12 cellular contexts compared by ENCODE assay signal in the genomic region with DNA sequence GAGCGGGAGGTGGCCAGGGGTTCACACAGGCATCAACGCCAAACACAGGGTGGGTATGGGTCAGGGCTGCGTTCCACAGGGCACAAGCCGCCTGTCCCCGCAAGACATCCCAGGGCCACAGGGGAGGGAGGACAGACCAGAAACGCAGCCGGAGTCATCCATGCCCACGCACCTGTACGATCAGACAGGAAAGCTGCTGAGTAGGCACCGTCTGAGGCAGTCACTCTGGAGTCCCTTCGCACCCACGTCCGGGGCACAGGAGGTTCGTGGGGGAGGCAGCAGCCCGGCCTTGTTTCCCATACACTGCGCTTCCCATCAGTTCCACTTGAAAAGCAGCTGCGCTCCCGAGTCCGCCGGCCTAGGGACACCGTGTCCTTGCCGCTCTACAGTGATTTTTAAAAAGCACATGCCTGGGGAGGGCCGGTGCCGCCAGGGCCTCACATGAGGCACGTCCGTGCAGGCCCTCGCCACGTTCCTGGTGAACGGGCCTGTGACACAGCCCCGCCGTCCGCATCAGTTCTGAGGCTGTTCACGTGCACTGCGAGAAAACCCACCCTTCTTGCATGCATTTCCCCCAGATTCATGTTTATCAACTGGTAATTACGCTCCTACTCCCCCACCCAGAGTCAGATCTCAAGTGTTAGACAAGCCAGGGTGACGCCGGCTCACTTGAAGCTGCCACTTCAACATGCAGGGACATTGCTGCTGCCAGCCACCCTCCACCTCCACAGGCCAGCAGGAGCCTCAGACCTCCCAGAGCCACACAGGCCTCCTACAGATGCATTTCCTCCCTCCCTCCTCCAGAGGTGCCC. TPM values are rescaled to one million over a fixed set of nuclear protein-coding genes. Genes with fewer than 3 reads are reported as not detected.
DNase-seq lines count a peak whose midpoint lies in the region; ATAC-seq, FAIRE-seq and TF ChIP-seq lines count a peak whose summit lies in the region.
"Had no signal": no experiment of that assay in that cellular context is flagged by ENCODE, and none has a peak within 500 bp of the region (broad histone marks: within the 10 kb centered on the region; RNA-seq: fewer than 3 reads in every experiment).

No MANE protein-coding gene starts in this region.

- TF ChIP-seq EP300 in H1 (IDR thresholded peaks at IDR 0.05; ENCODE audit: borderline replicate concordance in 1 of 2, low read depth in 2 of 2, low read length in 2 of 2) = no peak

- TF ChIP-seq CTCF in H1 (IDR thresholded peaks at IDR 0.05; ENCODE audit: control extremely low read depth in 1 of 3, insufficient read depth in 1 of 3, low read depth in 1 of 3, low read length in 3 of 3) = peak in 1 of 3 experiments; percentile 20; a peak in 2 of 4 replicates

- no peak overlapping the region for H2AK5ac ChIP-seq in H1 (ENCODE audit: low read depth, low read length)
- H2AK5ac ChIP-seq in mesenchymal stem cell (ENCODE audit: low read length, severe bottlenecking) = no peak overlapping the region

- ATAC-seq in naive thymus-derived CD8-positive, alpha-beta T cell = no peak

- no peak overlapping the region for H2BK120ac ChIP-seq in H1 (replicated peaks; ENCODE audit: low read depth, low read length)
- no peak overlapping the region for H2BK120ac ChIP-seq in mesenchymal stem cell (ENCODE audit: low read depth, low read length)

- intact Hi-C loops in CD4-positive, alpha-beta memory T cell (cut with micrococcal nuclease) = no loop called here

- H3K79me1 ChIP-seq in H1 (ENCODE audit: low read depth, low read length) (no peaks in the 10 kb centered on the region), mesenchymal stem cell (replicated peaks; ENCODE audit: low read length, poor library complexity, severe bottlenecking) (peaks cover 15% of the 10 kb centered on the region)

- TF ChIP-seq POLR2A in H1 (IDR thresholded peaks at IDR 0.05; ENCODE audit: control extremely low read depth in 1 of 2, low read depth in 2 of 2, low read length in 2 of 2) = no peak

- no peaks in the 10 kb centered on the region for H3K79me2 ChIP-seq in H1 (ENCODE audit: control insufficient read depth in 1 of 2, insufficient read depth in 2 of 2, low read length in 2 of 2)
- H3K79me2 ChIP-seq: hepatocyte had no signal

- no peak overlapping the region for H3K56ac ChIP-seq in H1 (replicated peaks; ENCODE audit: insufficient read length, low read depth, low read length)

- DNase-seq in DMS79 treated with DMSO at 0.1 percent for 48 hours (lab: John Stamatoyannopoulos, UW) = peak; percentile 78
- DNase-seq in NCI-H1105 treated with DMSO at 0.1 percent for 48 hours (lab: John Stamatoyannopoulos, UW) = peak; percentile 34
- no peak for DNase-seq in H1 (ENCODE audit: low read depth in 1 of 2, low spot score in 2 of 2)
- no peak for DNase-seq in mesenchymal stem cell
- no peak for DNase-seq in NCI-H187 (lab: John Stamatoyannopoulos, UW)
- no peak for DNase-seq in naive thymus-derived CD8-positive, alpha-beta T cell
- DNase-seq in NCI-H2196 (lab: John Stamatoyannopoulos, UW; ENCODE audit: unreplicated experiment) = no peak
- no peak for DNase-seq in CD4-positive, alpha-beta memory T cell
- DNase-seq: activated CD4-positive, alpha-beta T cell treated with anti-CD3 and anti-CD28 coated beads for 1 hour; activated naive CD4-positive, alpha-beta T cell treated with anti-CD3 and anti-CD28 coated beads, Interleukin-2, amount 10 ng/mL, durations not matched to agents 7 days and 5 days had no signal

- H2AFZ ChIP-seq in H1 (ENCODE audit: low read length) (no peak overlapping the region), mesenchymal stem cell (ENCODE audit: low read depth, low read length) (no peak overlapping the region)
- H2AFZ ChIP-seq: hepatocyte had no signal

- H3K27ac Mint-ChIP-seq in naive thymus-derived CD8-positive, alpha-beta T cell = peak overlapping the region in 1 of 10 donors; percentile 28
- H3K27ac Mint-ChIP-seq in CD4-positive, alpha-beta memory T cell = peak overlapping the region in 2 of 7 donors; percentile 55 to 64
- H3K27ac Mint-ChIP-seq: activated naive CD4-positive, alpha-beta T cell treated with anti-CD3 and anti-CD28 coated beads, Interleukin-2, amount 10 ng/mL, durations not matched to agents 7 days and 5 days; stimulated activated naive CD8-positive, alpha-beta T cell treated with anti-CD3 and anti-CD28 coated beads, Interleukin-15, Interleukin-2, amounts not matched to agents 100 ng/mL and 50 ng/mL, for 24 hours had no signal

- H2BK15ac ChIP-seq in H1 (ENCODE audit: low read length) (no peak overlapping the region), mesenchymal stem cell (ENCODE audit: low read depth, poor library complexity, severe bottlenecking) (no peak overlapping the region)

- H3K36me3 ChIP-seq in H1 (ENCODE audit: control insufficient read depth in 2 of 4, insufficient read depth in 4 of 4, low read length in 3 of 4) (peaks cover 9 to 35% (median 26%) of the 10 kb centered on the region in 4 experiments; a peak in 7 of 8 replicates), mesenchymal stem cell (ENCODE audit: control insufficient read depth in 1 of 2, insufficient read depth in 2 of 2, low read depth in 1 of 2, low read length in 2 of 2) (peaks cover 71 to 72% of the 10 kb centered on the region in 2 experiments)
- peaks cover 28% of the 10 kb centered on the region for H3K36me3 ChIP-seq in CD4-positive, alpha-beta memory T cell (ENCODE audit: insufficient read depth, low read length)

- peak in 1 of 2 experiments; percentile 13; a peak in 1 of 4 replicates for TF ChIP-seq RAD21 in H1 (IDR thresholded peaks at IDR 0.05 in 1 of 2, conservative IDR thresholded peaks at IDR 0.05 in 1 of 2; ENCODE audit: low read depth in 2 of 2, low read length in 2 of 2)

- H4K91ac ChIP-seq in H1 (replicated peaks; ENCODE audit: insufficient read length, low read length) (no peak overlapping the region), mesenchymal stem cell (ENCODE audit: low read length) (no peak overlapping the region)

- H3K27me3 ChIP-seq in H1 (replicated peaks in 1 of 4; ENCODE audit: control insufficient read depth in 3 of 4, extremely low read depth in 1 of 4, insufficient read depth in 3 of 4, low read length in 3 of 4) = no peaks in the 10 kb centered on the region
- no peaks in the 10 kb centered on the region for H3K27me3 ChIP-seq in mesenchymal stem cell (ENCODE audit: control insufficient read depth in 1 of 2, insufficient read depth in 1 of 2, low read length in 2 of 2)
- no peaks in the 10 kb centered on the region for H3K27me3 ChIP-seq in CD4-positive, alpha-beta memory T cell (ENCODE audit: insufficient read depth, low read length)
- H3K27me3 ChIP-seq: hepatocyte had no signal

- H3K4me1 Mint-ChIP-seq in naive thymus-derived CD8-positive, alpha-beta T cell = peaks cover 0 to 4% (median 0%) of the 10 kb centered on the region in 4 donors
- no peaks in the 10 kb centered on the region for H3K4me1 Mint-ChIP-seq in CD4-positive, alpha-beta memory T cell
- H3K4me1 Mint-ChIP-seq: activated naive CD4-positive, alpha-beta T cell treated with anti-CD3 and anti-CD28 coated beads, Interleukin-2, amount 10 ng/mL, durations not matched to agents 7 days and 5 days had no signal

- H2BK20ac ChIP-seq in H1 (ENCODE audit: low read length) = no peak overlapping the region

- H3K9me3 ChIP-seq in H1 (ENCODE audit: insufficient read depth in 2 of 2, low read depth in 1 of 2, low read length in 1 of 2) (no peaks in the 10 kb centered on the region), mesenchymal stem cell (ENCODE audit: control insufficient read depth, low read length) (no peaks in the 10 kb centered on the region)
- H3K9me3 ChIP-seq in CD4-positive, alpha-beta memory T cell (ENCODE audit: control insufficient read depth in 1 of 2, low read length in 2 of 2) = no peaks in the 10 kb centered on the region

- H3K36me3 Mint-ChIP-seq in naive thymus-derived CD8-positive, alpha-beta T cell = peaks cover 0 to 79% (median 13%) of the 10 kb centered on the region in 3 donors
- H3K36me3 Mint-ChIP-seq in CD4-positive, alpha-beta memory T cell = peaks cover 34 to 58% of the 10 kb centered on the region in 2 donors

- H2BK5ac ChIP-seq in H1 (ENCODE audit: low read depth, low read length) = no peak overlapping the region
- H2BK5ac ChIP-seq in mesenchymal stem cell (ENCODE audit: low read depth, low read length, poor library complexity, severe bottlenecking) = no peak overlapping the region

- H3K4me3 ChIP-seq in H1 (ENCODE audit: extremely low read depth in 1 of 4, insufficient read depth in 2 of 4, low read depth in 3 of 4, low read length in 4 of 4) = no peak overlapping the region
- H3K4me3 ChIP-seq in mesenchymal stem cell (ENCODE audit: insufficient read depth in 1 of 2, low read depth in 1 of 2, low read length in 2 of 2) = no peak overlapping the region
- H3K4me3 ChIP-seq in CD4-positive, alpha-beta memory T cell (ENCODE audit: low read length in 2 of 2) = no peak overlapping the region
- H3K4me3 ChIP-seq: hepatocyte had no signal

- FAIRE-seq in H1 (lab: Jason Lieb, UNC) = no peak

- H4K20me1 ChIP-seq in H1 (replicated peaks in 1 of 2; ENCODE audit: control insufficient read depth in 1 of 2, insufficient read depth in 2 of 2, low read length in 2 of 2) = peaks cover 4 to 6% of the 10 kb centered on the region in 2 experiments

- H3K9me3 Mint-ChIP-seq in naive thymus-derived CD8-positive, alpha-beta T cell = no peaks in the 10 kb centered on the region
- H3K9me3 Mint-ChIP-seq in CD4-positive, alpha-beta memory T cell = peaks cover 0 to 2% (median 0%) of the 10 kb centered on the region in 8 donors
- H3K9me3 Mint-ChIP-seq: activated naive CD4-positive, alpha-beta T cell treated with anti-CD3 and anti-CD28 coated beads, Interleukin-2, amount 10 ng/mL, durations not matched to agents 7 days and 5 days; stimulated activated naive CD8-positive, alpha-beta T cell treated with anti-CD3 and anti-CD28 coated beads, Interleukin-15, Interleukin-2, amounts not matched to agents 100 ng/mL and 50 ng/mL, for 24 hours had no signal

- H3K4me2 ChIP-seq in H1 (ENCODE audit: insufficient read depth in 1 of 2, low read depth in 2 of 2, low read length in 2 of 2) (no peak overlapping the region), mesenchymal stem cell (ENCODE audit: low read length, poor library complexity, severe bottlenecking) (no peak overlapping the region)
- H3K4me2 ChIP-seq: hepatocyte had no signal

- H2BK12ac ChIP-seq in H1 (ENCODE audit: low read depth, low read length) = no peak overlapping the region
- no peak overlapping the region for H2BK12ac ChIP-seq in mesenchymal stem cell (ENCODE audit: low read length in 2 of 2)

- no peak overlapping the region for H3K9ac ChIP-seq in H1 (replicated peaks in 1 of 4; ENCODE audit: extremely low read depth in 1 of 4, low read depth in 3 of 4, low read length in 3 of 4)
- no peak overlapping the region for H3K9ac ChIP-seq in mesenchymal stem cell (ENCODE audit: low read length)

- H3K27me3 Mint-ChIP-seq in naive thymus-derived CD8-positive, alpha-beta T cell = no peaks in the 10 kb centered on the region
- no peaks in the 10 kb centered on the region for H3K27me3 Mint-ChIP-seq in CD4-positive, alpha-beta memory T cell
- H3K27me3 Mint-ChIP-seq: activated naive CD4-positive, alpha-beta T cell treated with anti-CD3 and anti-CD28 coated beads, Interleukin-2, amount 10 ng/mL, durations not matched to agents 7 days and 5 days; stimulated activated naive CD8-positive, alpha-beta T cell treated with anti-CD3 and anti-CD28 coated beads, Interleukin-15, Interleukin-2, amounts not matched to agents 100 ng/mL and 50 ng/mL, for 24 hours had no signal

- H3K4ac ChIP-seq in H1 (replicated peaks; ENCODE audit: insufficient read length, low read depth, low read length) = no peak overlapping the region
- H3K4ac ChIP-seq in mesenchymal stem cell (ENCODE audit: low read depth in 1 of 2, low read length in 2 of 2) = no peak overlapping the region

- H3K23ac ChIP-seq in H1 (ENCODE audit: insufficient read length) (no peak overlapping the region), mesenchymal stem cell (ENCODE audit: low read length in 2 of 2) (no peak overlapping the region)

- no peaks in the 10 kb centered on the region for H3K23me2 ChIP-seq in H1 (ENCODE audit: low read depth, low read length)

- no peak overlapping the region for H3K27ac ChIP-seq in H1 (ENCODE audit: low read depth, low read length)
- no peak overlapping the region for H3K27ac ChIP-seq in mesenchymal stem cell (ENCODE audit: low read length, poor library complexity, severe bottlenecking)
- H3K27ac ChIP-seq in CD4-positive, alpha-beta memory T cell (ENCODE audit: low read depth, low read length) = no peak overlapping the region

- CTCF ChIA-PET in H1 (lab: Charles Lee; ENCODE audit: partially characterized antibody) = interaction anchor here (0.6 to 3.4 kb wide), 3 partner anchors 10 to 116 kb away, joined by 3 to 15 read pairs (median 3); no protein-coding TSS in a partner anchor
- CTCF ChIA-PET in CD4-positive, alpha-beta memory T cell (lab: Charles Lee; ENCODE audit: partially characterized antibody) = no interaction called here

- H3K14ac ChIP-seq in H1 (ENCODE audit: insufficient read length) = no peak overlapping the region
- H3K14ac ChIP-seq in mesenchymal stem cell (ENCODE audit: low read length in 2 of 2) = no peak overlapping the region

- H3K4me3 Mint-ChIP-seq in naive thymus-derived CD8-positive, alpha-beta T cell = no peak overlapping the region
- no peak overlapping the region for H3K4me3 Mint-ChIP-seq in CD4-positive, alpha-beta memory T cell
- H3K4me3 Mint-ChIP-seq: activated naive CD4-positive, alpha-beta T cell treated with anti-CD3 and anti-CD28 coated beads, Interleukin-2, amount 10 ng/mL, durations not matched to agents 7 days and 5 days; stimulated activated naive CD8-positive, alpha-beta T cell treated with anti-CD3 and anti-CD28 coated beads, Interleukin-15, Interleukin-2, amounts not matched to agents 100 ng/mL and 50 ng/mL, for 24 hours had no signal

- H3K4me1 ChIP-seq in H1 (replicated peaks in 1 of 4; ENCODE audit: control insufficient read depth in 3 of 4, insufficient read depth in 4 of 4, low read length in 3 of 4) = 0 out of 7 replicates have a peak, but pooled peaks cover 0 to 1% (median 0%) of the 10 kb centered on the region in 4 experiments
- peaks cover 7% of the 10 kb centered on the region for H3K4me1 ChIP-seq in mesenchymal stem cell (ENCODE audit: control insufficient read depth, insufficient read depth, low read depth, low read length)
- no peaks in the 10 kb centered on the region for H3K4me1 ChIP-seq in CD4-positive, alpha-beta memory T cell (ENCODE audit: insufficient read depth, low read length)

- H4K5ac ChIP-seq in H1 (ENCODE audit: insufficient read length, low read depth, low read length) = no peak overlapping the region

- H3K18ac ChIP-seq in H1 (ENCODE audit: extremely low read depth, low read length) (no peak overlapping the region), mesenchymal stem cell (ENCODE audit: low read depth in 1 of 2, low read length in 2 of 2) (no peak overlapping the region)

- 92% methylated on average over 37 of the region's 37 CpGs; no CpG with 5 or more reads in 1 of the 2 experiments for WGBS in H1 (ENCODE audit: extremely low coverage in 1 of 2, insufficient coverage in 1 of 2, insufficient read length in 1 of 2, insufficient replicate concordance in 2 of 2, low coverage in 1 of 2, low lambda C conversion rate in 2 of 2, missing lambda C conversion rate in 1 of 2), 2 experiments
- 98% methylated on average over 37 of the region's 37 CpGs for WGBS in mesenchymal stem cell

- H4K8ac ChIP-seq in H1 (ENCODE audit: extremely low read depth, insufficient read depth, low read length) (no peak overlapping the region), mesenchymal stem cell (ENCODE audit: low read length) (peak overlapping the region; percentile 12)

- POLR2A ChIA-PET in H1 (lab: Charles Lee; ENCODE audit: partially characterized antibody) = interaction anchor here (0.6 to 1.2 kb wide), 2 partner anchors 28 to 235 kb away, joined by 3 to 6 read pairs; no protein-coding TSS in a partner anchor
- POLR2A ChIA-PET in naive thymus-derived CD8-positive, alpha-beta T cell (lab: Charles Lee) = no interaction called here
- POLR2A ChIA-PET in CD4-positive, alpha-beta memory T cell (lab: Charles Lee; ENCODE audit: partially characterized antibody) = no interaction called here

RNA-seq across cellular contexts. Expression of gene WDR45B, which starts 34.8 kb away (rescaled TPM):
- total RNA-seq in H1 (2021; fragmentation: NEBNext Ultra II Directional; extraction: Animal tissue kit (Norgen Biotek cat#: 25700)) = 82.0 and 88.8 TPM in 2 replicates
- 100 and 101 TPM in 2 replicates for polyA plus RNA-seq in H1 (2011; rRNA removed)
- polyA plus RNA-seq in H1 (2011; cell fraction: cytosol; rRNA removed) = 110 TPM
- 107 TPM for polyA plus RNA-seq in H1 (2011; cell fraction: nucleus; rRNA removed)
- 81.1 to 86.2 TPM (median 86.2 TPM) in 4 replicates for polyA plus RNA-seq in H1 (2012, experiment 1 of 2)
- 57.9 TPM for polyA plus RNA-seq in H1 (2012, experiment 2 of 2)
- polyA plus RNA-seq in H1 (2013, experiment 1 of 2) = 70.1 TPM
- 72.8 TPM for polyA plus RNA-seq in H1 (2013, experiment 2 of 2)
- polyA minus RNA-seq in H1 (2011; rRNA and poly(A)+ RNA removed) = 93.1 and 96.5 TPM in 2 replicates
- polyA minus RNA-seq in H1 (2011; cell fraction: cytosol; rRNA and poly(A)+ RNA removed) = 50.5 TPM
- 34.8 TPM for polyA minus RNA-seq in H1 (2011; cell fraction: nucleus; rRNA and poly(A)+ RNA removed)
- 65.7 TPM for polyA plus RNA-seq in mesenchymal stem cell (2013, experiment 1 of 2)
- 65.3 TPM for polyA plus RNA-seq in mesenchymal stem cell (2013, experiment 2 of 2)
- 10 to 100 TPM; 68.6 to 75.0 TPM for total RNA-seq in naive thymus-derived CD8-positive, alpha-beta T cell
- 10 to 100 TPM; 22.5 to 32.6 (median 27.9) TPM for polyA plus RNA-seq in naive thymus-derived CD8-positive, alpha-beta T cell
- total RNA-seq in CD4-positive, alpha-beta memory T cell = 10 to 100 TPM; 66.3 to 66.7 TPM
- 10 to 100 TPM; 35.1 to 48.4 TPM for polyA plus RNA-seq in CD4-positive, alpha-beta memory T cell

Comparison
In these comparisons a context has a peak if more than half of its experiments do, and no peak if none do; other contexts are left out.
1. DNase-seq: peak in DMS79 treated with DMSO at 0.1 percent for 48 hours (single experiment) and NCI-H1105 treated with DMSO at 0.1 percent for 48 hours (single experiment); none in H1 (0 of 2), mesenchymal stem cell (single experiment), NCI-H187 (0 of 2), naive thymus-derived CD8-positive, alpha-beta T cell (0 of 10), NCI-H2196 (single experiment) and CD4-positive, alpha-beta memory T cell (0 of 5).